ENCODE assay signal across 12 cellular contexts in the genomic region with DNA sequence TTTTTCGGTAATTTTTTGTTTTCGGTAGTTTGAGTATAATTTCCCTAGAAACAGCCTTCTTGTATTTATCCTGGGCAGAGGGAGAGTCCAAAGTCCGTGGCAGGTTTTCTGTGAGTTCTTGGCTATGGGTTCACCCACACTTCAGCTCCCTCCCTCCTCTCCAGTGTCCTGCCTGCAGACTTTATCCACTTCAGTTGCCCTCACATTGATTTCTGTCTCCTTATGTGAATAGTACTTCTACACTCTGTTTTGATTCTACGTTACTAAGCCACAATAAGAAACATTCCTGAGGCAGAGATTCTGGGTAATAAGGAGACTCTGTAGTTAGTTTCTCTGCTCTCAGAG.
"Had no signal": no experiment of that assay in that cellular context is flagged by ENCODE, and none has a peak within 500 bp of the region (broad histone marks: within the 10 kb centered on the region; RNA-seq: fewer than 3 reads in every experiment).

No MANE protein-coding gene starts in this region.

- DNase-seq: activated naive CD4-positive, alpha-beta T cell treated with anti-CD3 and anti-CD28 coated beads, Interleukin-2, amount 50 U/mL, for 16 hours; activated T-cell treated with anti-CD3 and anti-CD28 coated beads, Interleukin-2, amount 50 U/mL, for 1 hour; amniotic stem cell; dorsolateral prefrontal cortex; immature natural killer cell; natural killer cell; stimulated activated CD4-positive, alpha-beta T cell treated with anti-CD3 and anti-CD28 coated beads, Interleukin-4, amount 100 ng/mL, for 1 hour; stimulated activated CD8-positive, alpha-beta memory T cell treated with anti-CD3 and anti-CD28 coated beads, Interleukin-4, amount 100 ng/mL, for 48 hours; stimulated activated naive CD8-positive, alpha-beta T cell treated with anti-CD3 and anti-CD28 coated beads, Interleukin-15, Interleukin-2, amounts not matched to agents 100 U/mL and 50 U/mL, for 24 hours had no signal

- H3K4me1 Mint-ChIP-seq: immature natural killer cell, natural killer cell had no signal

- H3K27me3 ChIP-seq: suprapubic skin had no signal

- H3K27ac ChIP-seq: dorsolateral prefrontal cortex, suprapubic skin had no signal

- H3K9me3 ChIP-seq: suprapubic skin had no signal

- H3K27ac Mint-ChIP-seq: immature natural killer cell, natural killer cell had no signal

- H3K4me3 ChIP-seq: dorsolateral prefrontal cortex, lung, suprapubic skin had no signal

- H3K36me3 Mint-ChIP-seq: natural killer cell had no signal

- H3K4me1 ChIP-seq: suprapubic skin had no signal

- ATAC-seq: activated CD4-positive, CD25-positive, alpha-beta regulatory T cell treated with anti-CD3 and anti-CD28 coated beads, Interleukin-2, amount 50 U/mL, for 24 hours; natural killer cell; stimulated activated naive CD8-positive, alpha-beta T cell treated with anti-CD3 and anti-CD28 coated beads, Interleukin-15, Interleukin-2, amounts not matched to agents 100 U/mL and 50 U/mL, for 24 hours had no signal

- H3K36me3 ChIP-seq: suprapubic skin had no signal

- H3K4me3 Mint-ChIP-seq: immature natural killer cell, natural killer cell had no signal
